Comparison of ENCODE assay signal across 10 cellular contexts in the genomic region with DNA sequence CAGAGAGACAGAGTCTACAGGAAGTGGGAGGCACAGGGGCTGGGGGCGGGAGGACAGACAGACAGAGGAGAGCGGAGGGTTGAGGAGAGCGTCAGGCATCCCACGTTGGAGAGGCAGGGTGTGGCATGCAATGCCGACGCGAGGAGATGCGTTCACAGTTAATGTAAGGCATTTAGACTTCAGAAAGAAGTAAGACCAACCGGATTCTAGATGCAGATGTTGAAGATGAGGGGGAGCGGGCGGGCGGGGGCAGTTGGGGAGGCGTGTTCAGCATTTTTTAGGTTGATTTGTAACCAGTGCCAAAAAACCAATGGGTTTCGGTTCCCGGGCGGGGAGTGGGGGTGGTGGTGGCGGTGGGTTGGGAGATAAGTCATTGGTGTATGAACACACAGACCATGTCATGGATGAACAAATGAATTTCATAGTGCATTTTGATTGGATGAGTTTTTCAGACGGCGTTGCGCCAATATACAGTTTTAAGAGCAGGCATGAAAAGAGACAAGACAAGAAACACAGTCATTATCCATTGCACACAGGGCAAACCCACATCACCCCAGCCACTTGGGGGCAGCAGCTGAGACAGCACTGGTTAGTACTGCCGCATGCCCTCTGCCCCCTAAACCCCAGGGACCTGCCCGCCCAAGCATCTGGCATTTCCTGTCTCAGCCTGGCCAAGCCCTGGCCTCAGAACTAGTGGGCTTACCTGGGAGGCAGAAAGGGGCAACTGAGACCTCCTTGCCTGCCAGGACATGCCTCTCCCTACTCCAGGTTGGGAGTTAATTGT.
DNase-seq lines count a peak whose midpoint lies in the region; ATAC-seq and TF ChIP-seq lines count a peak whose summit lies in the region.
"Had no signal": no experiment of that assay in that cellular context is flagged by ENCODE, and none has a peak within 500 bp of the region (broad histone marks: within the 10 kb centered on the region; RNA-seq: fewer than 3 reads in every experiment).

No MANE protein-coding gene starts in this region.

- no peak overlapping the region for H3K9ac ChIP-seq in Karpas-422 (ENCODE audit: low read length)

- DNase-seq in GM12864 (ENCODE audit: low read depth) (no peak), Karpas-422 (peak; percentile 78), osteoblast (ENCODE audit: insufficient read length, low spot score, missing footprints) (peak; percentile 89), EL (no peak), NCI-H1930 (lab: John Stamatoyannopoulos, UW) (no peak)
- DNase-seq in activated T-cell treated with anti-CD3 and anti-CD28 coated beads, Interleukin-2, amount 50 U/mL, for 24 hours: peak; percentile 48
- DNase-seq in effector CD8-positive, alpha-beta T cell (lab: John Stamatoyannopoulos, UW): no peak

- no peak overlapping the region for H3K27ac Mint-ChIP-seq in activated T-cell treated with anti-CD3 and anti-CD28 coated beads, Interleukin-2, amount 50 U/mL, for 24 hours

- H3K9me2 ChIP-seq in Karpas-422 (replicated peaks; ENCODE audit: insufficient read depth, low read length): no peaks in the 10 kb centered on the region

- no peak overlapping the region for H3K4me3 ChIP-seq in GM12864 (ENCODE audit: low read depth, low read length)
- H3K4me3 ChIP-seq in Karpas-422 (ENCODE audit: low read length): no peak overlapping the region
- no peak overlapping the region for H3K4me3 ChIP-seq in osteoblast (ENCODE audit: insufficient read depth, low read length)
- H3K4me3 ChIP-seq: skin epidermis had no signal

- H3K4me3 Mint-ChIP-seq in activated T-cell treated with anti-CD3 and anti-CD28 coated beads, Interleukin-2, amount 50 U/mL, for 24 hours: peak overlapping the region; percentile 47

- no peak for ATAC-seq in HG03280 (IDR thresholded peaks at IDR 0.05; ENCODE audit: unreplicated experiment)
- ATAC-seq: left colon had no signal

- H2AFZ ChIP-seq in Karpas-422 (ENCODE audit: low read length) (no peak overlapping the region), osteoblast (ENCODE audit: low read length) (no peak overlapping the region)

- H3K9me3 ChIP-seq in Karpas-422 (ENCODE audit: low read length) (no peaks in the 10 kb centered on the region), osteoblast (ENCODE audit: low read depth, low read length) (no peaks in the 10 kb centered on the region)

- H3K4me2 ChIP-seq in Karpas-422 (ENCODE audit: low read depth, low read length, poor library complexity, severe bottlenecking): no peak overlapping the region
- no peak overlapping the region for H3K4me2 ChIP-seq in osteoblast (ENCODE audit: insufficient read depth, low read length)

- H3K36me3 ChIP-seq in Karpas-422 (ENCODE audit: insufficient read depth, low read length) (no peaks in the 10 kb centered on the region), osteoblast (ENCODE audit: insufficient read depth, low read length) (no peaks in the 10 kb centered on the region)

- H3K27me3 Mint-ChIP-seq in activated T-cell treated with anti-CD3 and anti-CD28 coated beads, Interleukin-2, amount 50 U/mL, for 24 hours: no peaks in the 10 kb centered on the region

- no peaks in the 10 kb centered on the region for H3K27me3 ChIP-seq in Karpas-422 (ENCODE audit: low read length)
- H3K27me3 ChIP-seq in osteoblast (ENCODE audit: insufficient read depth, low read length): no peaks in the 10 kb centered on the region

- H3K27ac ChIP-seq in Karpas-422 (ENCODE audit: low read length) (no peak overlapping the region), osteoblast (ENCODE audit: low read depth, low read length) (no peak overlapping the region)
- H3K27ac ChIP-seq: skin epidermis had no signal

- H3K9me3 Mint-ChIP-seq in activated T-cell treated with anti-CD3 and anti-CD28 coated beads, Interleukin-2, amount 50 U/mL, for 24 hours: no peaks in the 10 kb centered on the region

- H4K20me1 ChIP-seq in Karpas-422 (ENCODE audit: insufficient read depth, low read depth, low read length) (no peaks in the 10 kb centered on the region), osteoblast (ENCODE audit: insufficient read depth, low read length) (peaks cover 2% of the 10 kb centered on the region)

- H3K4me1 ChIP-seq in Karpas-422 (ENCODE audit: low read length) (peaks cover 5% of the 10 kb centered on the region), osteoblast (ENCODE audit: insufficient read depth, low read length) (no peaks in the 10 kb centered on the region)

- no peaks in the 10 kb centered on the region for H3K36me3 Mint-ChIP-seq in activated T-cell treated with anti-CD3 and anti-CD28 coated beads, Interleukin-2, amount 50 U/mL, for 24 hours (ENCODE audit: low read depth)

- peaks cover 20% of the 10 kb centered on the region for H3K4me1 Mint-ChIP-seq in activated T-cell treated with anti-CD3 and anti-CD28 coated beads, Interleukin-2, amount 50 U/mL, for 24 hours (ENCODE audit: low read depth)

- H3K79me2 ChIP-seq in Karpas-422 (ENCODE audit: low read length): no peaks in the 10 kb centered on the region
- H3K79me2 ChIP-seq in osteoblast (ENCODE audit: insufficient read depth, low read length): no peaks in the 10 kb centered on the region

- peak; percentile 41 for TF ChIP-seq CTCF in GM12864 (IDR thresholded peaks at IDR 0.05; ENCODE audit: low read depth, low read length, missing control alignments)
- peak; percentile 13 for TF ChIP-seq CTCF in osteoblast (IDR thresholded peaks at IDR 0.05; ENCODE audit: extremely low read depth, low read depth, low read length)

Comparison
In these comparisons a context has a peak if more than half of its experiments do, and no peak if none do; other contexts are left out.
1. DNase-seq: peak in Karpas-422 (single experiment), activated T-cell treated with anti-CD3 and anti-CD28 coated beads, Interleukin-2, amount 50 U/mL, for 24 hours (single experiment) and osteoblast (single experiment); none in GM12864 (single experiment), EL (single experiment), effector CD8-positive, alpha-beta T cell (single experiment) and NCI-H1930 (0 of 2).